In genomic region chr12:15045451-15045850, GRCh38 we compare ENCODE assay signal across 25 cellular contexts.
DNase-seq lines count a peak whose midpoint lies in the region; ATAC-seq and TF ChIP-seq lines count a peak whose summit lies in the region.
"Had no signal": no experiment of that assay in that cellular context is flagged by ENCODE, and none has a peak within 500 bp of the region (broad histone marks: within the 10 kb centered on the region; RNA-seq: fewer than 3 reads in every experiment).

No MANE protein-coding gene starts in this region.

- TF ChIP-seq CTCF in left ventricle myocardium inferior (IDR thresholded peaks at IDR 0.05; ENCODE audit: borderline replicate concordance) (no peak), glutamatergic neuron (IDR thresholded peaks at IDR 0.05; ENCODE audit: partially characterized antibody, unreplicated experiment) (no peak), uterus (IDR thresholded peaks at IDR 0.05) (no peak), HFFc6 (IDR thresholded peaks at IDR 0.05) (no peak)

- no peaks in the 10 kb centered on the region for H3K36me3 Mint-ChIP-seq in glutamatergic neuron (ENCODE audit: unreplicated experiment)
- H3K36me3 Mint-ChIP-seq in HFFc6 (ENCODE audit: low read depth): no peaks in the 10 kb centered on the region

- no peak for TF ChIP-seq POLR2A in uterus (IDR thresholded peaks at IDR 0.05)

- H3K4me3 Mint-ChIP-seq in glutamatergic neuron (ENCODE audit: unreplicated experiment) (no peak overlapping the region), HFFc6 (no peak overlapping the region)
- H3K4me3 Mint-ChIP-seq: CD4-positive, alpha-beta T cell had no signal

- H3K27me3 Mint-ChIP-seq in glutamatergic neuron (ENCODE audit: unreplicated experiment): peaks cover 3% of the 10 kb centered on the region
- no peaks in the 10 kb centered on the region for H3K27me3 Mint-ChIP-seq in HFFc6 (ENCODE audit: insufficient read depth)
- H3K27me3 Mint-ChIP-seq: CD4-positive, alpha-beta T cell had no signal

- H3K27ac Mint-ChIP-seq in glutamatergic neuron (ENCODE audit: unreplicated experiment) (peak overlapping the region; percentile 20), HFFc6 (no peak overlapping the region)
- H3K27ac Mint-ChIP-seq: CD4-positive, alpha-beta T cell had no signal

- H3K4me3 ChIP-seq in left ventricle myocardium inferior: no peak overlapping the region
- H3K4me3 ChIP-seq in uterus: no peak overlapping the region
- H3K4me3 ChIP-seq: BLaER1 treated with 17β-estradiol and CSF1 and Interleukin-3, amounts not matched to agents 10 nM and 100 nM; PC-9 had no signal

- H3K9me3 ChIP-seq in left ventricle myocardium inferior (replicated peaks) (no peaks in the 10 kb centered on the region), uterus (no peaks in the 10 kb centered on the region)
- H3K9me3 ChIP-seq: BLaER1 treated with 17β-estradiol and CSF1 and Interleukin-3, amounts not matched to agents 10 nM and 100 nM had no signal

- DNase-seq in Right ventricle myocardium superior (no peak), left ventricle myocardium inferior (no peak), astrocyte of the hippocampus (ENCODE audit: low read depth, low spot score) (peak; percentile 20), glutamatergic neuron (no peak), uterus (peak; percentile 31 to 35), HFFc6 (no peak)
- DNase-seq in stimulated activated CD4-positive, alpha-beta T cell treated with anti-CD3 and anti-CD28 coated beads, Interleukin-4, amount 100 ng/mL, for 4 hours: no peak
- DNase-seq: AML-193; CD4-positive, alpha-beta T cell; DMS79; EL; GF-D8; Karpas-422; NCI-H1092 treated with DMSO at 0.1 percent for 48 hours; NCI-H1436 treated with DMSO at 0.1 percent for 48 hours; NCI-H187 treated with DMSO at 0.1 percent for 48 hours; NCI-H345; NCI-H524; NCI-H748 treated with DMSO at 0.1 percent for 48 hours; NK-92 treated with Interleukin-12 subunit alpha and Interleukin-12 subunit beta, amount 100 ng/mL, for 24 hours; PC-9; SHP77 had no signal

- ATAC-seq in Right ventricle myocardium superior (ENCODE audit: poor library complexity) (peak; percentile 41), GM21529 (IDR thresholded peaks at IDR 0.05; ENCODE audit: unreplicated experiment) (no peak)
- ATAC-seq: HepG2 had no signal

- H3K27me3 ChIP-seq in left ventricle myocardium inferior (ENCODE audit: low read depth) (no peaks in the 10 kb centered on the region), uterus (no peaks in the 10 kb centered on the region)
- H3K27me3 ChIP-seq: BLaER1 treated with 17β-estradiol and CSF1 and Interleukin-3, amounts not matched to agents 10 nM and 100 nM had no signal

- H3K4me1 ChIP-seq in left ventricle myocardium inferior (no peaks in the 10 kb centered on the region), uterus (no peaks in the 10 kb centered on the region)
- H3K4me1 ChIP-seq: BLaER1 treated with 17β-estradiol and CSF1 and Interleukin-3, amounts not matched to agents 10 nM and 100 nM had no signal

- intact Hi-C loops in Right ventricle myocardium superior (cut with DNase I): no loop called here
- intact Hi-C loops in left ventricle myocardium inferior (cut with micrococcal nuclease): no loop called here
- intact Hi-C loops in uterus (cut with DNase I; ENCODE audit: low total_unique reads): no loop called here

- no peaks in the 10 kb centered on the region for H3K36me3 ChIP-seq in left ventricle myocardium inferior
- H3K36me3 ChIP-seq in uterus: no peaks in the 10 kb centered on the region
- H3K36me3 ChIP-seq: BLaER1 treated with 17β-estradiol and CSF1 and Interleukin-3, amounts not matched to agents 10 nM and 100 nM had no signal

- H3K27ac ChIP-seq in left ventricle myocardium inferior (replicated peaks) (no peak overlapping the region), uterus (peak overlapping the region; percentile 12 to 45)
- H3K27ac ChIP-seq: BLaER1 treated with 17β-estradiol and CSF1 and Interleukin-3, amounts not matched to agents 10 nM and 100 nM; PC-9 had no signal

- H3K9me3 Mint-ChIP-seq in glutamatergic neuron (ENCODE audit: unreplicated experiment): no peaks in the 10 kb centered on the region
- peaks cover 11% of the 10 kb centered on the region for H3K9me3 Mint-ChIP-seq in HFFc6

- H3K4me1 Mint-ChIP-seq in glutamatergic neuron (ENCODE audit: low read depth, unreplicated experiment): peaks cover 27% of the 10 kb centered on the region
- H3K4me1 Mint-ChIP-seq in HFFc6 (ENCODE audit: low read depth): no peaks in the 10 kb centered on the region

Comparison
In these comparisons a context has a peak if more than half of its experiments do, and no peak if none do; other contexts are left out.
1. DNase-seq: peak in astrocyte of the hippocampus (single experiment) and uterus (2 of 2); none in Right ventricle myocardium superior (single experiment), left ventricle myocardium inferior (single experiment), glutamatergic neuron (single experiment), stimulated activated CD4-positive, alpha-beta T cell treated with anti-CD3 and anti-CD28 coated beads, Interleukin-4, amount 100 ng/mL, for 4 hours (0 of 2) and HFFc6 (single experiment).